Comparison of ENCODE assay signal across 8 cellular contexts in genomic region chr15:41331281-41331680, GRCh38. TPM values are rescaled to one million over a fixed set of nuclear protein-coding genes. Genes with fewer than 3 reads are reported as not detected.
DNase-seq lines count a peak whose midpoint lies in the region; ATAC-seq and TF ChIP-seq lines count a peak whose summit lies in the region.
"Had no signal": no experiment of that assay in that cellular context is flagged by ENCODE, and none has a peak within 500 bp of the region (broad histone marks: within the 10 kb centered on the region; RNA-seq: fewer than 3 reads in every experiment).

No MANE protein-coding gene starts in this region.

- peaks cover 10% of the 10 kb centered on the region for H3K36me3 Mint-ChIP-seq in effector memory CD8-positive, alpha-beta T cell (ENCODE audit: insufficient read depth)
- H3K36me3 Mint-ChIP-seq in progenitor cell of endocrine pancreas (ENCODE audit: insufficient read depth) = no peaks in the 10 kb centered on the region

- TF ChIP-seq CTCF in GM12875 (IDR thresholded peaks at IDR 0.05; ENCODE audit: borderline replicate concordance, insufficient read depth, low read depth, low read length) = no peak
- no peak for TF ChIP-seq CTCF in progenitor cell of endocrine pancreas (IDR thresholded peaks at IDR 0.05; ENCODE audit: unreplicated experiment)

- H3K4me3 Mint-ChIP-seq in effector memory CD8-positive, alpha-beta T cell = peak overlapping the region; percentile 95 to 97
- peak overlapping the region; percentile 100 for H3K4me3 Mint-ChIP-seq in progenitor cell of endocrine pancreas (ENCODE audit: low read depth)

- ATAC-seq in effector memory CD8-positive, alpha-beta T cell (replicated peaks) = no peak
- ATAC-seq in GM18502 (IDR thresholded peaks at IDR 0.05; ENCODE audit: poor library complexity, unreplicated experiment) (no peak), GM18907 (IDR thresholded peaks at IDR 0.05; ENCODE audit: unreplicated experiment) (no peak), GM18861 (IDR thresholded peaks at IDR 0.05; ENCODE audit: unreplicated experiment) (no peak)

- peak overlapping the region; percentile 100 for H3K4me3 ChIP-seq in GM12875 (ENCODE audit: low read depth, low read length)

- no peaks in the 10 kb centered on the region for H3K27me3 Mint-ChIP-seq in effector memory CD8-positive, alpha-beta T cell
- no peaks in the 10 kb centered on the region for H3K27me3 Mint-ChIP-seq in progenitor cell of endocrine pancreas

- H3K27ac Mint-ChIP-seq in effector memory CD8-positive, alpha-beta T cell = peak overlapping the region; percentile 85 to 92
- peak overlapping the region; percentile 92 for H3K27ac Mint-ChIP-seq in progenitor cell of endocrine pancreas

- peak; percentile 46 for DNase-seq in NCI-H526 treated with DMSO at 0.1 percent for 48 hours (lab: John Stamatoyannopoulos, UW)
- no peak for DNase-seq in effector memory CD8-positive, alpha-beta T cell
- no peak for DNase-seq in progenitor cell of endocrine pancreas (ENCODE audit: low spot score, unreplicated experiment)
- DNase-seq: SIG-M5 had no signal

- H3K4me1 Mint-ChIP-seq in effector memory CD8-positive, alpha-beta T cell (ENCODE audit: low read depth in 2 of 2) = peaks cover 18 to 29% of the 10 kb centered on the region in 2 donors
- peaks cover 17% of the 10 kb centered on the region for H3K4me1 Mint-ChIP-seq in progenitor cell of endocrine pancreas (ENCODE audit: low read depth)

- H3K9me3 Mint-ChIP-seq in effector memory CD8-positive, alpha-beta T cell = no peaks in the 10 kb centered on the region
- no peaks in the 10 kb centered on the region for H3K9me3 Mint-ChIP-seq in progenitor cell of endocrine pancreas (ENCODE audit: low read depth)

RNA-seq across cellular contexts. Expression of gene OIP5, which starts 1.1 kb away (rescaled TPM):
- 9.5 and 9.7 TPM in 2 replicates for total RNA-seq in progenitor cell of endocrine pancreas

RNA-seq across cellular contexts. Expression of gene NUSAP1, which starts 1.4 kb away (rescaled TPM):
- total RNA-seq in progenitor cell of endocrine pancreas = 63.9 and 69.2 TPM in 2 replicates
